8 cellular contexts compared by ENCODE assay signal in the genomic region with DNA sequence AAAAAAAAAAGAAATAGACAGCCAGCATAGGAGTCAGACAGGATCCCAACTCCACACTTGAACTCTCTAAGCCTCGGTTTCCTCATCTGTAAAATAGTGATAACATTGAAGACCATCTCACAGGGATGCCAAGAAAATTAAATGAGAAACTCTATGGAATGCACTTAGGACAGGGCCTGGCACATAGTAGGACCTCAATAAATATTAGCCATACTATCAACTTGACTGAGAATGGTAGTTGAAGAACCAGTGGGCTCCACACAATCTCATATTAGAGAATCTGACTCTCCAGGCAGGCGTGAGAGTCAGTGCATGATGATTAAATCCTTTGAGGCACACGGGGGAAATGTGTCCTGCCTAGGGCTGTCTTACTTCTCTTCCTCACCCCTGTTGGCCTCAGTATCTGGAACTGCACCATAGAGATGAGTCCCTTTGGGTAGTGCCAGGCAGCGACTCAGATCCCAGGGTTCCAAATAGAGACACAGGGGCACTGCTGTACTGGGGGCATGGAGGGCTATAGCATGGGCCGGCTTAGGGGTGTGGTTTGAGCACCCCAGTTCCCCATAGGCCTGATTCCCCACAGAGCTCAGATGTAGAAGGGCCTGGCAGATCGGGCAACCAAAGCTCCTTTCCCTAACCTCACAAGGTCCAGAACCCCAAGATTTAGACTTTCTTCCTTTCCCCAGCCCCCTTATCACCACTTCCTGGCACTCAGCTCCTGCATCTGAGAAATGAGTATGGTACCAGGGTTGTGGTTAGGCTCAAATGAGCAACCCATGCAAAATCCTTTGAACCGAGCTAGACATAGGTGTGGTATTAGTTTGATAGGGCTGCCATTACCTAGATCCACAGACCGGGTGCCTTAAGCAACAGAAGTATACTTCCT. TPM values are rescaled to one million over a fixed set of nuclear protein-coding genes. Genes with fewer than 3 reads are reported as not detected.
A peak's percentile ranks its signal among the peaks of the same experiment; 100 is the strongest.
DNase-seq lines count a peak whose midpoint lies in the region; ATAC-seq and TF ChIP-seq lines count a peak whose summit lies in the region.

No MANE protein-coding gene starts in this region.

- peaks cover 0 to 6% of the 10 kb centered on the region in 2 donors for H3K36me3 Mint-ChIP-seq in activated naive CD4-positive, alpha-beta T cell treated with anti-CD3 and anti-CD28 coated beads, Interleukin-2, amount 50 U/mL, for 72 hours

- H2BK5ac ChIP-seq in IMR-90 (ENCODE audit: low read depth, low read length, poor library complexity, severe bottlenecking) (no peak overlapping the region), mesenchymal stem cell (ENCODE audit: low read depth, low read length, poor library complexity, severe bottlenecking) (no peak overlapping the region)

- H2BK15ac ChIP-seq in IMR-90 (ENCODE audit: low read depth, low read length) (no peak overlapping the region), mesenchymal stem cell (ENCODE audit: low read depth, poor library complexity, severe bottlenecking) (no peak overlapping the region)

- no peak for TF ChIP-seq EP300 in stomach (IDR thresholded peaks at IDR 0.05)

- dilution Hi-C loops in IMR-90 (cut with HindIII; ENCODE audit: low sequenced_read_pairs, unreplicated experiment): no loop called here

- DNase-seq in activated effector memory CD4-positive, alpha-beta T cell treated with anti-CD3 and anti-CD28 coated beads, Interleukin-2, amount 50 U/mL, for 16 hours: peak; percentile 79
- DNase-seq in activated effector memory CD4-positive, alpha-beta T cell treated with Interleukin-2 at 50 U/mL for 16 hours: no peak
- no peak for DNase-seq in IMR-90
- DNase-seq in activated naive CD4-positive, alpha-beta T cell treated with anti-CD3 and anti-CD28 coated beads, Interleukin-2, amount 50 U/mL, for 72 hours (ENCODE audit: low spot score in 2 of 2): peak; percentile 57 to 76
- DNase-seq in stomach: no peak
- DNase-seq in posterior vena cava (ENCODE audit: low spot score): no peak
- DNase-seq in retina: no peak
- DNase-seq in mesenchymal stem cell: no peak

- H4K8ac ChIP-seq in IMR-90 (ENCODE audit: low read depth in 2 of 2, low read length in 2 of 2) (no peak overlapping the region), mesenchymal stem cell (ENCODE audit: low read length) (no peak overlapping the region)

- H3K27ac ChIP-seq in IMR-90 (ENCODE audit: insufficient read depth, low read length): no peak overlapping the region
- H3K27ac ChIP-seq in stomach: peak overlapping the region in 3 of 5 donors; percentile 42 to 73 (median 60)
- H3K27ac ChIP-seq in mesenchymal stem cell (ENCODE audit: low read length, poor library complexity, severe bottlenecking): no peak overlapping the region

- BruUV-seq in IMR-90 (replicated peaks; lab: Mats Ljungman, UMichigan): no TSS peak

- H3K27me3 ChIP-seq in IMR-90 (ENCODE audit: control insufficient read depth, insufficient read depth, low read length) (no peaks in the 10 kb centered on the region), stomach (no peaks in the 10 kb centered on the region), mesenchymal stem cell (ENCODE audit: control insufficient read depth in 1 of 2, insufficient read depth in 1 of 2, low read length in 2 of 2) (peaks cover 0 to 3% of the 10 kb centered on the region in 2 experiments)

- H3K27ac Mint-ChIP-seq in activated naive CD4-positive, alpha-beta T cell treated with anti-CD3 and anti-CD28 coated beads, Interleukin-2, amount 50 U/mL, for 72 hours: peak overlapping the region; percentile 98 to 99

- H3K4me1 ChIP-seq in IMR-90 (ENCODE audit: control insufficient read depth, insufficient read depth, low read length): peaks cover 1% of the 10 kb centered on the region
- peaks cover 0 to 69% (median 5%) of the 10 kb centered on the region in 4 donors for H3K4me1 ChIP-seq in stomach
- H3K4me1 ChIP-seq in mesenchymal stem cell (ENCODE audit: control insufficient read depth, insufficient read depth, low read depth, low read length): peaks cover 3% of the 10 kb centered on the region

- no peak for ATAC-seq in IMR-90 (ENCODE audit: low read depth)
- ATAC-seq in activated naive CD4-positive, alpha-beta T cell treated with anti-CD3 and anti-CD28 coated beads, Interleukin-2, amount 50 U/mL, for 72 hours: peak; percentile 65 to 70

- WGBS in IMR-90 (ENCODE audit: extremely low coverage in 2 of 2, insufficient read length in 1 of 2), 2 experiments: no CpG with 5 or more reads among the region's 8 CpGs
- 61 to 79% (median 76%) methylated on average over 8 of the region's 8 CpGs for WGBS in stomach, 5 donors
- 89% methylated on average over 7 of the region's 8 CpGs for WGBS in mesenchymal stem cell

- POLR2A ChIA-PET in IMR-90 (lab: Charles Lee; ENCODE audit: unreplicated experiment): no interaction called here

- H3K79me1 ChIP-seq in IMR-90 (ENCODE audit: low read depth in 1 of 2, low read length in 2 of 2) (no peaks in the 10 kb centered on the region), mesenchymal stem cell (replicated peaks; ENCODE audit: low read length, poor library complexity, severe bottlenecking) (no peaks in the 10 kb centered on the region)

- no peak for TF ChIP-seq RAD21 in IMR-90 (IDR thresholded peaks at IDR 0.05; ENCODE audit: low read length)

- H3K23ac ChIP-seq in IMR-90 (ENCODE audit: low read depth, low read length) (no peak overlapping the region), mesenchymal stem cell (ENCODE audit: low read length in 2 of 2) (no peak overlapping the region)

- H2AFZ ChIP-seq in IMR-90 (replicated peaks; ENCODE audit: low read length, poor library complexity): peak overlapping the region; percentile 17
- H2AFZ ChIP-seq in mesenchymal stem cell (ENCODE audit: low read depth, low read length): no peak overlapping the region

- no peak for TF ChIP-seq CTCF in IMR-90 (conservative IDR thresholded peaks at IDR 0.05; ENCODE audit: low read depth, low read length)
- TF ChIP-seq CTCF in stomach (IDR thresholded peaks at IDR 0.05): no peak

- H3K4me2 ChIP-seq in IMR-90 (ENCODE audit: low read depth, low read length): no peak overlapping the region
- no peak overlapping the region for H3K4me2 ChIP-seq in mesenchymal stem cell (ENCODE audit: low read length, poor library complexity, severe bottlenecking)

- H2AK9ac ChIP-seq in IMR-90 (replicated peaks; ENCODE audit: low read depth, low read length, poor library complexity): no peak overlapping the region

- H3K9me3 Mint-ChIP-seq in activated naive CD4-positive, alpha-beta T cell treated with anti-CD3 and anti-CD28 coated beads, Interleukin-2, amount 50 U/mL, for 72 hours: no peaks in the 10 kb centered on the region

- H3K4ac ChIP-seq in IMR-90 (ENCODE audit: low read depth, low read length) (no peak overlapping the region), mesenchymal stem cell (ENCODE audit: low read depth in 1 of 2, low read length in 2 of 2) (no peak overlapping the region)

- in situ Hi-C loops in IMR-90 (cut with MboI; ENCODE audit: low sequenced_read_pairs): no loop called here

- H4K91ac ChIP-seq in IMR-90 (ENCODE audit: insufficient read depth, low read depth, low read length) (no peak overlapping the region), mesenchymal stem cell (ENCODE audit: low read length) (no peak overlapping the region)

- H3K56ac ChIP-seq in IMR-90 (ENCODE audit: extremely low read depth, insufficient read depth, low read length): no peak overlapping the region

- H3K14ac ChIP-seq in IMR-90 (replicated peaks; ENCODE audit: low read depth, low read length): no peak overlapping the region
- no peak overlapping the region for H3K14ac ChIP-seq in mesenchymal stem cell (ENCODE audit: low read length in 2 of 2)

- H2BK120ac ChIP-seq in IMR-90 (ENCODE audit: low read depth, low read length) (no peak overlapping the region), mesenchymal stem cell (ENCODE audit: low read depth, low read length) (no peak overlapping the region)

- no peak overlapping the region for H3K4me3 ChIP-seq in IMR-90 (ENCODE audit: insufficient read depth, low read depth, low read length)
- no peak overlapping the region for H3K4me3 ChIP-seq in stomach
- H3K4me3 ChIP-seq in mesenchymal stem cell (ENCODE audit: insufficient read depth in 1 of 2, low read depth in 1 of 2, low read length in 2 of 2): no peak overlapping the region

- intact Hi-C loops in IMR-90 (cut with micrococcal nuclease) (loop anchor here (10.0 kb wide), 1 partner anchor 823 kb away; no protein-coding TSS in a partner anchor), stomach (cut with DNase I; ENCODE audit: low total_unique reads) (no loop called here), posterior vena cava (cut with DNase I) (no loop called here)

- no peak overlapping the region for H3K18ac ChIP-seq in IMR-90 (ENCODE audit: low read depth, low read length)
- no peak overlapping the region for H3K18ac ChIP-seq in mesenchymal stem cell (ENCODE audit: low read depth in 1 of 2, low read length in 2 of 2)

- no peak overlapping the region for H2AK5ac ChIP-seq in IMR-90 (ENCODE audit: low read depth, low read length)
- H2AK5ac ChIP-seq in mesenchymal stem cell (ENCODE audit: low read length, severe bottlenecking): no peak overlapping the region

- TF ChIP-seq POLR2A in IMR-90 (IDR thresholded peaks at IDR 0.05; ENCODE audit: low read depth, low read length) (no peak), stomach (IDR thresholded peaks at IDR 0.05) (no peak)

- H3K36me3 ChIP-seq in IMR-90 (ENCODE audit: control insufficient read depth, insufficient read depth, low read length) (no peaks in the 10 kb centered on the region), stomach (no peaks in the 10 kb centered on the region), mesenchymal stem cell (ENCODE audit: control insufficient read depth in 1 of 2, insufficient read depth in 2 of 2, low read depth in 1 of 2, low read length in 2 of 2) (no peaks in the 10 kb centered on the region)

- no peak overlapping the region for H3K9ac ChIP-seq in IMR-90 (ENCODE audit: low read depth, low read length)
- H3K9ac ChIP-seq in mesenchymal stem cell (ENCODE audit: low read length): no peak overlapping the region

- H2BK20ac ChIP-seq in IMR-90 (ENCODE audit: low read depth, low read length): no peak overlapping the region

- no peaks in the 10 kb centered on the region for H4K20me1 ChIP-seq in IMR-90 (ENCODE audit: insufficient read depth, low read length)

- H3K9me3 ChIP-seq in IMR-90 (ENCODE audit: control insufficient read depth, insufficient read depth, low read length): no peaks in the 10 kb centered on the region
- H3K9me3 ChIP-seq in stomach: no peaks in the 10 kb centered on the region
- no peaks in the 10 kb centered on the region for H3K9me3 ChIP-seq in mesenchymal stem cell (ENCODE audit: control insufficient read depth, low read length)

- no peak overlapping the region for H2BK12ac ChIP-seq in mesenchymal stem cell (ENCODE audit: low read length in 2 of 2)

- H3K9me1 ChIP-seq in IMR-90 (ENCODE audit: insufficient read depth, low read length): peaks cover 6% of the 10 kb centered on the region; the same call in 1 of the 2 replicates

- CTCF ChIA-PET in IMR-90 (lab: Yijun Ruan, JAX): interaction anchor here (1.2 kb wide), 1 partner anchor 12 kb away, joined by 3 read pairs; no protein-coding TSS in a partner anchor

- no peak overlapping the region for H4K5ac ChIP-seq in IMR-90 (ENCODE audit: low read depth, low read length)

RNA-seq across cellular contexts. Expression of gene CAB39, which starts 51.3 kb away (rescaled TPM):
- 71.7 and 95.3 TPM in 2 replicates for total RNA-seq in IMR-90 (2012; rRNA removed)
- 31.3 and 38.2 TPM in 2 replicates for polyA plus RNA-seq in IMR-90 (2012; rRNA removed)
- polyA plus RNA-seq in IMR-90 (2012; cell fraction: cytosol; rRNA removed): 5.8 and 13.0 TPM in 2 replicates
- polyA plus RNA-seq in IMR-90 (2012; cell fraction: nucleus; rRNA removed; ENCODE audit: low replicate concordance): 6.4 and 42.5 TPM in 2 replicates
- total RNA-seq in activated naive CD4-positive, alpha-beta T cell treated with anti-CD3 and anti-CD28 coated beads, Interleukin-2, amount 50 U/mL, for 72 hours: 100 to 1,000 TPM; 104 to 123 TPM
- total RNA-seq in stomach: 100 to 1,000 TPM in 1 of 5 donors, 10 to 100 TPM in 4; 83.9 to 126 (median 86.9) TPM
- 10 to 100 TPM; 21.8 to 56.4 (median 36.9) TPM for polyA plus RNA-seq in stomach
- total RNA-seq in posterior vena cava: 10 to 100 TPM; 62.3 to 76.0 TPM
- 33.1 TPM for polyA plus RNA-seq in mesenchymal stem cell (2013, experiment 1 of 2)
- 34.4 TPM for polyA plus RNA-seq in mesenchymal stem cell (2013, experiment 2 of 2)

Comparison
In these comparisons a context has a peak if more than half of its experiments do, and no peak if none do; other contexts are left out.
1. DNase-seq: peak in activated effector memory CD4-positive, alpha-beta T cell treated with anti-CD3 and anti-CD28 coated beads, Interleukin-2, amount 50 U/mL, for 16 hours (single experiment) and activated naive CD4-positive, alpha-beta T cell treated with anti-CD3 and anti-CD28 coated beads, Interleukin-2, amount 50 U/mL, for 72 hours (2 of 2); none in activated effector memory CD4-positive, alpha-beta T cell treated with Interleukin-2 at 50 U/mL for 16 hours (single experiment), IMR-90 (single experiment), stomach (single experiment), posterior vena cava (single experiment), retina (single experiment) and mesenchymal stem cell (single experiment).
2. H3K27ac ChIP-seq: peak in stomach (3 of 5); none in IMR-90 (single experiment) and mesenchymal stem cell (single experiment).